In the genomic region with DNA sequence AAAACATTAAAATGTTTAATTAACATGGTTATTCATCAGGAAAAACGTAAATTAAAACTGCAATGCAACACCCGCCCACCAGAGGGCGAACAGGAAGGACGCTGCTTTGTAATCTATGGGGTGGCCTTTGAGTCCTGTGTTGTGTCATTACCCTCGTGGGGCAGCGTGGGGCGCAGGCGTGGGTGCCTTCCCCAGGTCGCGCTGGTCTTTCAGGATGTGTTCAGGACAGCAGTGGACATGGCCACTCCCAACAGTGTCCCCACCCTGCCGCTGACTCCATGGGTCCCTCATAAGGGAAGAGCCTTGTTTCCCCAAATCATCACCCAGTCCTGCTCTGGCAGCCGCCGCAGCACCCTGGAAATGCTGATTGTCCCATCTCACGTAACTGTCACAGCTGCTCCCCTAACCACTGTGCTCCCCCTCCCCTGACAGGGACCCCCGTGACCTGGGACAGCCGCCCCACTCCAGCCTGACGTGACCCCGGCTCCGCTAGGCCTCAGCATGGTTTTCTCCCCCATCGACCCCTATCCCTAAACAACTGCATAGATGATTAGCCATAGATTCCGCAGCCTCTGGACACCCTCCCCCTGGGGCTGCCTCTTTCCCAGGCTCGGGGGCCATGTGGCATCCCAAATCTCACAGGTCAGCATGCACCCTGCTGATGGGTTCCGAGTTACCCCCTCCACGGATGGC, we compare ENCODE assay signal across 8 cellular contexts. TPM values are rescaled to one million over a fixed set of nuclear protein-coding genes. Genes with fewer than 3 reads are reported as not detected.
A peak's percentile ranks its signal among the peaks of the same experiment; 100 is the strongest.
DNase-seq lines count a peak whose midpoint lies in the region; ATAC-seq, FAIRE-seq and TF ChIP-seq lines count a peak whose summit lies in the region.

No MANE protein-coding gene starts in this region.

- H4K20me1 ChIP-seq in mammary epithelial cell (ENCODE audit: insufficient read depth, low read length) = no peaks in the 10 kb centered on the region

- 17% methylated on average over 15 of the region's 24 CpGs for WGBS in mammary epithelial cell (ENCODE audit: low coverage, missing lambda C conversion rate)

- dilution Hi-C loops in mammary epithelial cell (cut with HindIII; ENCODE audit: low sequenced_read_pairs) = no loop called here

- no peaks in the 10 kb centered on the region for H3K4me1 ChIP-seq in mammary epithelial cell (ENCODE audit: insufficient read depth, low read length)

- DNase-seq in COLO829 (ENCODE audit: low spot score) = peak; percentile 69
- peak; percentile 31 for DNase-seq in HTR-8/SVneo (ENCODE audit: insufficient read length, low spot score)
- DNase-seq in UCSD-AML1 (lab: John Stamatoyannopoulos, UW; ENCODE audit: unreplicated experiment) = peak; percentile 48
- DNase-seq in mammary epithelial cell = peak; percentile 23
- peak; percentile 37 for DNase-seq in left kidney (ENCODE audit: low read depth, low spot score)
- DNase-seq in stimulated activated CD4-positive, alpha-beta T cell treated with anti-CD3 and anti-CD28 coated beads, TNF-alpha, amount 100 ng/mL, for 4 hours (ENCODE audit: low read depth in 3 of 3) = peak; percentile 13 to 34 (median 19)

- CTCF ChIA-PET in mammary epithelial cell (lab: Charles Lee; ENCODE audit: low non-redundant PET) = no interaction called here

- in situ Hi-C loops in mammary epithelial cell (cut with MboI; ENCODE audit: low sequenced_read_pairs in 2 of 2) = no loop called here

- TF ChIP-seq CTCF in mammary epithelial cell (conservative IDR thresholded peaks at IDR 0.05 in 1 of 2, IDR thresholded peaks at IDR 0.05 in 1 of 2; ENCODE audit: extremely low read depth in 1 of 2, insufficient read depth in 1 of 2, low read depth in 1 of 2, low read length in 2 of 2) = peak; percentile 70 to 75

- H3K9ac ChIP-seq in mammary epithelial cell (ENCODE audit: insufficient read depth, low read length) = no peak overlapping the region

- FAIRE-seq in HTR-8/SVneo (lab: Jason Lieb, UNC) = no peak

- no peaks in the 10 kb centered on the region for H3K36me3 ChIP-seq in mammary epithelial cell (ENCODE audit: insufficient read depth, low read length)

- H3K4me3 ChIP-seq in mammary epithelial cell (replicated peaks in 1 of 3; ENCODE audit: insufficient read depth in 1 of 3, low read depth in 2 of 3, low read length in 3 of 3) = no peak overlapping the region

- ATAC-seq in GM19328 (IDR thresholded peaks at IDR 0.05; ENCODE audit: unreplicated experiment) = no peak
- ATAC-seq in GM21717 (IDR thresholded peaks at IDR 0.05; ENCODE audit: unreplicated experiment) = no peak

- H3K79me2 ChIP-seq in mammary epithelial cell (ENCODE audit: insufficient read depth, low read length) = no peaks in the 10 kb centered on the region

- H3K9me3 ChIP-seq in mammary epithelial cell (replicated peaks; ENCODE audit: insufficient read depth, low read length) = no peaks in the 10 kb centered on the region

- H3K27me3 ChIP-seq in mammary epithelial cell (ENCODE audit: insufficient read depth, low read length) = no peaks in the 10 kb centered on the region

- no peak overlapping the region for H2AFZ ChIP-seq in mammary epithelial cell (ENCODE audit: low read depth, low read length)

- BruUV-seq in mammary epithelial cell (replicated peaks; lab: Mats Ljungman, UMichigan) = no TSS peak

- H3K27ac ChIP-seq in mammary epithelial cell (ENCODE audit: insufficient read depth, low read depth, low read length) = no peak overlapping the region

- intact Hi-C loops in mammary epithelial cell (cut with micrococcal nuclease) = loop anchor here (5.0 kb wide), 1 partner anchor 369 kb away; no protein-coding TSS in a partner anchor

- H3K4me2 ChIP-seq in mammary epithelial cell (ENCODE audit: insufficient read depth, low read depth, low read length) = no peak overlapping the region

RNA-seq across cellular contexts. Expression of a gene that starts 36.4 kb away (rescaled TPM):
- not detected for total RNA-seq in mammary epithelial cell
- polyA plus RNA-seq in mammary epithelial cell = not detected
- not detected for polyA minus RNA-seq in mammary epithelial cell

RNA-seq across cellular contexts. Expression of a gene that starts 41.4 kb away (rescaled TPM):
- total RNA-seq in mammary epithelial cell = not detected
- not detected for polyA plus RNA-seq in mammary epithelial cell
- polyA minus RNA-seq in mammary epithelial cell = not detected

RNA-seq across cellular contexts. Expression of a gene that starts 57.0 kb away (rescaled TPM):
- total RNA-seq in mammary epithelial cell = not detected
- not detected for polyA plus RNA-seq in mammary epithelial cell
- polyA minus RNA-seq in mammary epithelial cell = not detected

Comparison
In these comparisons a context has a peak if more than half of its experiments do, and no peak if none do; other contexts are left out.
1. DNase-seq: peak in every context shown above with its lines; median percentile 69 in COLO829; 48 in UCSD-AML1; 37 in left kidney; 31 in HTR-8/SVneo; 23 in mammary epithelial cell; 19 in stimulated activated CD4-positive, alpha-beta T cell treated with anti-CD3 and anti-CD28 coated beads, TNF-alpha, amount 100 ng/mL, for 4 hours.